ENCODE assay signal across 23 cellular contexts in the genomic region with DNA sequence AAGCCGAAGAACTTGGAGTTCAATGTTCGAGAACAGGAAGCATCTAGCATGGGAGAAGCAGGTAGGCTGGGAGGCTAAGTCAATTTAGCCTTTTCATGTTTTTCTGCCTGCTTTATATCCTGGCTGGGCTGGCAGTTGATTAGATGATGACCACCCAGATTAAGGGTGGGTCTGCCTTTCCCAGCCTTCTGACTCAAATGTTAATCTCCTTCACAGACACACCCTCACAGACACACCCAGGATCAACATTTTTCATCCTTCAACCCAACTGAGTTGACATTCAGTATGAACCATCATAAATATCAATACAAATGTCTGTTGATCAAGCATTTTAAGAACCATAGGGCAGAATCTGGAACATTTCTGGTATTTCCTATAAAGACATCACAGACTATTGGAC.
DNase-seq lines count a peak whose midpoint lies in the region; ATAC-seq, FAIRE-seq and TF ChIP-seq lines count a peak whose summit lies in the region.
"Had no signal": no experiment of that assay in that cellular context is flagged by ENCODE, and none has a peak within 500 bp of the region (broad histone marks: within the 10 kb centered on the region; RNA-seq: fewer than 3 reads in every experiment).

No MANE protein-coding gene starts in this region.

- no peak overlapping the region for H3K4me3 Mint-ChIP-seq in MCF 10A (ENCODE audit: unreplicated experiment)
- H3K4me3 Mint-ChIP-seq in progenitor cell of endocrine pancreas (ENCODE audit: low read depth) = no peak overlapping the region
- H3K4me3 Mint-ChIP-seq in chondrocyte (ENCODE audit: unreplicated experiment) = no peak overlapping the region
- H3K4me3 Mint-ChIP-seq: CD8-positive, alpha-beta T cell had no signal

- H3K36me3 Mint-ChIP-seq in MCF 10A (ENCODE audit: insufficient read depth, unreplicated experiment) = no peaks in the 10 kb centered on the region
- H3K36me3 Mint-ChIP-seq in progenitor cell of endocrine pancreas (ENCODE audit: insufficient read depth) = peaks cover 5% of the 10 kb centered on the region
- peaks cover 1% of the 10 kb centered on the region for H3K36me3 Mint-ChIP-seq in chondrocyte (ENCODE audit: low read depth)

- no peak overlapping the region for H3K27ac ChIP-seq in mammary epithelial cell (ENCODE audit: insufficient read depth, low read depth, low read length)
- no peak overlapping the region for H3K27ac ChIP-seq in foreskin keratinocyte
- H3K27ac ChIP-seq: BLaER1 treated with 17β-estradiol and CSF1 and Interleukin-3, amounts not matched to agents 10 nM and 100 nM had no signal

- DNase-seq in mammary epithelial cell = peak; percentile 5
- DNase-seq in MCF 10A (ENCODE audit: unreplicated experiment) = no peak
- DNase-seq in bronchial epithelial cell (ENCODE audit: low read depth) = peak; percentile 52
- DNase-seq in foreskin keratinocyte = peak in 1 of 2 donors; percentile 40
- DNase-seq in progenitor cell of endocrine pancreas (ENCODE audit: low spot score, unreplicated experiment) = no peak
- DNase-seq in left lobe of liver (ENCODE audit: low spot score) = no peak
- no peak for DNase-seq in chondrocyte (ENCODE audit: low spot score)
- DNase-seq in amniotic stem cell (lab: John Stamatoyannopoulos, UW) = no peak
- DNase-seq: 8988T; Calu3; CD8-positive, alpha-beta T cell; GDM1; KG1; NCI-H1105 treated with DMSO at 0.1 percent for 48 hours; NCI-H2029 treated with DMSO at 0.1 percent for 48 hours; NCI-H226; NCI-H524 treated with DMSO at 0.1 percent for 48 hours; OCI-M1; Right ventricle myocardium superior had no signal

- H3K79me2 ChIP-seq in mammary epithelial cell (ENCODE audit: insufficient read depth, low read length) = no peaks in the 10 kb centered on the region

- H3K27ac Mint-ChIP-seq in MCF 10A (ENCODE audit: low read depth, unreplicated experiment) (no peak overlapping the region), progenitor cell of endocrine pancreas (no peak overlapping the region), chondrocyte (ENCODE audit: unreplicated experiment) (no peak overlapping the region)
- H3K27ac Mint-ChIP-seq: CD8-positive, alpha-beta T cell had no signal

- no peaks in the 10 kb centered on the region for H3K27me3 Mint-ChIP-seq in MCF 10A (ENCODE audit: insufficient read depth, unreplicated experiment)
- no peaks in the 10 kb centered on the region for H3K27me3 Mint-ChIP-seq in progenitor cell of endocrine pancreas
- H3K27me3 Mint-ChIP-seq in chondrocyte (ENCODE audit: low read depth) = no peaks in the 10 kb centered on the region

- in situ Hi-C loops in mammary epithelial cell (cut with MboI; ENCODE audit: low sequenced_read_pairs in 2 of 2) = no loop called here

- POLR2A ChIA-PET in MCF 10A (lab: Yijun Ruan, JAX) = no interaction called here

- H3K36me3 ChIP-seq in mammary epithelial cell (ENCODE audit: insufficient read depth, low read length) (no peaks in the 10 kb centered on the region), bronchial epithelial cell (ENCODE audit: control insufficient read depth, insufficient read depth, low read length) (no peaks in the 10 kb centered on the region)
- H3K36me3 ChIP-seq: BLaER1 treated with 17β-estradiol and CSF1 and Interleukin-3, amounts not matched to agents 10 nM and 100 nM had no signal

- no peak for TF ChIP-seq CTCF in mammary epithelial cell (conservative IDR thresholded peaks at IDR 0.05 in 1 of 2, IDR thresholded peaks at IDR 0.05 in 1 of 2; ENCODE audit: extremely low read depth in 1 of 2, insufficient read depth in 1 of 2, low read depth in 1 of 2, low read length in 2 of 2)
- TF ChIP-seq CTCF in MCF 10A (IDR thresholded peaks at IDR 0.05; ENCODE audit: unreplicated experiment) = no peak
- no peak for TF ChIP-seq CTCF in bronchial epithelial cell (IDR thresholded peaks at IDR 0.05; ENCODE audit: insufficient read depth, low read length, severe bottlenecking)
- TF ChIP-seq CTCF in foreskin keratinocyte (conservative IDR thresholded peaks at IDR 0.05) = no peak
- no peak for TF ChIP-seq CTCF in progenitor cell of endocrine pancreas (IDR thresholded peaks at IDR 0.05; ENCODE audit: unreplicated experiment)
- no peak for TF ChIP-seq CTCF in chondrocyte (IDR thresholded peaks at IDR 0.05)

- no peaks in the 10 kb centered on the region for H3K27me3 ChIP-seq in mammary epithelial cell (ENCODE audit: insufficient read depth, low read length)
- no peaks in the 10 kb centered on the region for H3K27me3 ChIP-seq in bronchial epithelial cell (ENCODE audit: control insufficient read depth, insufficient read depth, low read length)
- H3K27me3 ChIP-seq in foreskin keratinocyte = no peaks in the 10 kb centered on the region
- H3K27me3 ChIP-seq: BLaER1 treated with 17β-estradiol and CSF1 and Interleukin-3, amounts not matched to agents 10 nM and 100 nM had no signal

- no peaks in the 10 kb centered on the region for H3K4me1 Mint-ChIP-seq in MCF 10A (ENCODE audit: insufficient read depth, unreplicated experiment)
- peaks cover 2% of the 10 kb centered on the region for H3K4me1 Mint-ChIP-seq in progenitor cell of endocrine pancreas (ENCODE audit: low read depth)
- peaks cover 12% of the 10 kb centered on the region for H3K4me1 Mint-ChIP-seq in chondrocyte (ENCODE audit: low read depth)

- H3K9ac ChIP-seq in mammary epithelial cell (ENCODE audit: insufficient read depth, low read length) = no peak overlapping the region
- H3K9ac ChIP-seq: BLaER1 treated with 17β-estradiol and CSF1 and Interleukin-3, amounts not matched to agents 10 nM and 100 nM had no signal

- no peak for FAIRE-seq in bronchial epithelial cell (lab: Jason Lieb, UNC)
- FAIRE-seq: GM19239, H1, HepG2 had no signal

- CTCF ChIA-PET in mammary epithelial cell (lab: Charles Lee; ENCODE audit: low non-redundant PET) = no interaction called here
- CTCF ChIA-PET in MCF 10A (lab: Yijun Ruan, JAX) = no interaction called here

- 95% methylated on average over 2 of the region's 2 CpGs for WGBS in mammary epithelial cell (ENCODE audit: low coverage, missing lambda C conversion rate)

- no peaks in the 10 kb centered on the region for H3K9me3 ChIP-seq in mammary epithelial cell (replicated peaks; ENCODE audit: insufficient read depth, low read length)
- H3K9me3 ChIP-seq: BLaER1 treated with 17β-estradiol and CSF1 and Interleukin-3, amounts not matched to agents 10 nM and 100 nM had no signal

- no peak overlapping the region for H2AFZ ChIP-seq in mammary epithelial cell (ENCODE audit: low read depth, low read length)

- no peak overlapping the region for H3K4me2 ChIP-seq in mammary epithelial cell (ENCODE audit: insufficient read depth, low read depth, low read length)
- H3K4me2 ChIP-seq: BLaER1 treated with 17β-estradiol and CSF1 and Interleukin-3, amounts not matched to agents 10 nM and 100 nM had no signal

- H4K20me1 ChIP-seq in mammary epithelial cell (ENCODE audit: insufficient read depth, low read length) = no peaks in the 10 kb centered on the region
- H4K20me1 ChIP-seq: BLaER1 treated with 17β-estradiol and CSF1 and Interleukin-3, amounts not matched to agents 10 nM and 100 nM had no signal

- no peaks in the 10 kb centered on the region for H3K9me3 Mint-ChIP-seq in MCF 10A (ENCODE audit: unreplicated experiment)
- H3K9me3 Mint-ChIP-seq in progenitor cell of endocrine pancreas (ENCODE audit: low read depth) = peaks cover 6% of the 10 kb centered on the region
- no peaks in the 10 kb centered on the region for H3K9me3 Mint-ChIP-seq in chondrocyte (ENCODE audit: low read depth)
- H3K9me3 Mint-ChIP-seq: CD8-positive, alpha-beta T cell had no signal

- intact Hi-C loops in mammary epithelial cell (cut with micrococcal nuclease) (no loop called here), MCF 10A (cut with micrococcal nuclease) (no loop called here)

- dilution Hi-C loops in mammary epithelial cell (cut with HindIII; ENCODE audit: low sequenced_read_pairs) = no loop called here

- peaks cover 11% of the 10 kb centered on the region for H3K4me1 ChIP-seq in mammary epithelial cell (ENCODE audit: insufficient read depth, low read length)
- peaks cover 15% of the 10 kb centered on the region for H3K4me1 ChIP-seq in foreskin keratinocyte
- H3K4me1 ChIP-seq: BLaER1 treated with 17β-estradiol and CSF1 and Interleukin-3, amounts not matched to agents 10 nM and 100 nM had no signal

- H3K4me3 ChIP-seq in mammary epithelial cell (replicated peaks in 1 of 3; ENCODE audit: insufficient read depth in 1 of 3, low read depth in 2 of 3, low read length in 3 of 3) (no peak overlapping the region), bronchial epithelial cell (ENCODE audit: low read depth, low read length) (no peak overlapping the region)
- H3K4me3 ChIP-seq: BLaER1 treated with 17β-estradiol and CSF1 and Interleukin-3, amounts not matched to agents 10 nM and 100 nM had no signal

- ATAC-seq in foreskin keratinocyte (peak; percentile 28), left lobe of liver (no peak)
- ATAC-seq: CD8-positive, alpha-beta T cell; HepG2 had no signal

- BruUV-seq in mammary epithelial cell (replicated peaks; lab: Mats Ljungman, UMichigan) = no TSS peak
- no TSS peak for BruUV-seq in MCF 10A (replicated peaks; lab: Mats Ljungman, UMichigan)

Comparison
In these comparisons a context has a peak if more than half of its experiments do, and no peak if none do; other contexts are left out.
1. DNase-seq: peak in mammary epithelial cell (single experiment) and bronchial epithelial cell (single experiment); none in MCF 10A (single experiment), progenitor cell of endocrine pancreas (single experiment), left lobe of liver (single experiment), chondrocyte (single experiment) and amniotic stem cell (single experiment).